ENCODE assay signal across 32 cellular contexts in genomic region chrX:109735241-109735744, GRCh38. TPM values are rescaled to one million over a fixed set of nuclear protein-coding genes. Genes with fewer than 3 reads are reported as not detected.
DNase-seq lines count a peak whose midpoint lies in the region; ATAC-seq, FAIRE-seq and TF ChIP-seq lines count a peak whose summit lies in the region.
"Had no signal": no experiment of that assay in that cellular context is flagged by ENCODE, and none has a peak within 500 bp of the region (broad histone marks: within the 10 kb centered on the region; RNA-seq: fewer than 3 reads in every experiment).

No MANE protein-coding gene starts in this region.

- WGBS in K562 (ENCODE audit: insufficient coverage, low coverage, missing lambda C conversion rate) = 54% methylated on average over 5 of the region's 5 CpGs

- no peaks in the 10 kb centered on the region for H3K27me3 Mint-ChIP-seq in T-helper 2 cell treated with Interferon-gamma antibody and Interleukin-4, amounts not matched to agents 5 μg/mL and 100 μg/mL, for 36 hours (ENCODE audit: low read depth)
- H3K27me3 Mint-ChIP-seq in nephron (ENCODE audit: low read depth) = no peaks in the 10 kb centered on the region
- no peaks in the 10 kb centered on the region for H3K27me3 Mint-ChIP-seq in WTC11 (ENCODE audit: low read depth)
- no peaks in the 10 kb centered on the region for H3K27me3 Mint-ChIP-seq in stimulated activated naive CD8-positive, alpha-beta T cell treated with anti-CD3 and anti-CD28 coated beads, Interleukin-15, amount 100 ng/mL, for 72 hours
- H3K27me3 Mint-ChIP-seq: activated CD4-positive, alpha-beta T cell treated with anti-CD3 and anti-CD28 coated beads, Interleukin-2, amount 10 ng/mL, durations not matched to agents 24 days and 14 days; CD8-positive, alpha-beta memory T cell; naive B cell had no signal

- peaks cover 20% of the 10 kb centered on the region for H3K4me1 Mint-ChIP-seq in T-helper 2 cell treated with Interferon-gamma antibody and Interleukin-4, amounts not matched to agents 5 μg/mL and 100 μg/mL, for 36 hours (ENCODE audit: low read depth)
- H3K4me1 Mint-ChIP-seq in nephron (peaks cover 28% of the 10 kb centered on the region), WTC11 (peaks cover 11% of the 10 kb centered on the region)
- peaks cover 8% of the 10 kb centered on the region for H3K4me1 Mint-ChIP-seq in stimulated activated naive CD8-positive, alpha-beta T cell treated with anti-CD3 and anti-CD28 coated beads, Interleukin-15, amount 100 ng/mL, for 72 hours

- TF ChIP-seq CTCF in K562 (IDR thresholded peaks at IDR 0.05 in 2 of 3, conservative IDR thresholded peaks at IDR 0.05 in 1 of 3; ENCODE audit: insufficient read depth in 2 of 3, low read depth in 1 of 3, low read length in 3 of 3) (no peak), nephron (IDR thresholded peaks at IDR 0.05; ENCODE audit: unreplicated experiment in 3 of 3) (no peak), WTC11 (IDR thresholded peaks at IDR 0.05) (no peak)

- ATAC-seq in K562 = no peak
- no peak for ATAC-seq in WTC11
- no peak for ATAC-seq in stimulated activated naive CD8-positive, alpha-beta T cell treated with anti-CD3 and anti-CD28 coated beads, Interleukin-15, amount 100 ng/mL, for 72 hours
- ATAC-seq: activated naive CD4-positive, alpha-beta T cell treated with anti-CD3 and anti-CD28 coated beads, Interleukin-2, amount 50 U/mL, for 72 hours; GM12878; left ventricle myocardium superior had no signal

- intact Hi-C loops in K562 (cut with micrococcal nuclease) = no loop called here

- POLR2A ChIA-PET in K562 (lab: Yijun Ruan, JAX) (no interaction called here), WTC11 (lab: Charles Lee) (no interaction called here)

- peaks cover 7 to 16% of the 10 kb centered on the region in 2 experiments; a peak in 3 of 5 replicates for H3K4me1 ChIP-seq in K562 (replicated peaks in 1 of 2; ENCODE audit: control insufficient read depth in 2 of 2, insufficient read depth in 2 of 2, low read length in 2 of 2)
- peaks cover 0 to 12% (median 5%) of the 10 kb centered on the region in 5 donors for H3K4me1 ChIP-seq in subcutaneous abdominal adipose tissue (ENCODE audit: control insufficient read depth in 5 of 5, insufficient read depth in 5 of 5, low read length in 5 of 5)
- H3K4me1 ChIP-seq: Peyer's patch, vagina had no signal

- H3K4me2 ChIP-seq in K562 (ENCODE audit: insufficient read depth, low read length) = no peak overlapping the region

- H3K79me2 ChIP-seq in K562 (ENCODE audit: control insufficient read depth, insufficient read depth, low read length) = peaks cover 28% of the 10 kb centered on the region

- no peaks in the 10 kb centered on the region for H3K9me3 ChIP-seq in K562 (replicated peaks; ENCODE audit: control insufficient read depth, insufficient read depth, low read depth, low read length)
- no peaks in the 10 kb centered on the region for H3K9me3 ChIP-seq in subcutaneous abdominal adipose tissue (ENCODE audit: control insufficient read depth in 5 of 5, low read length in 5 of 5)
- H3K9me3 ChIP-seq: esophagus muscularis mucosa, Peyer's patch, thoracic aorta, vagina had no signal

- H3K4me3 ChIP-seq in K562 = no peak overlapping the region
- no peak overlapping the region for H3K4me3 ChIP-seq in subcutaneous abdominal adipose tissue (ENCODE audit: low read depth in 1 of 5, low read length in 5 of 5)
- H3K4me3 ChIP-seq: dorsolateral prefrontal cortex, esophagus muscularis mucosa, GM12878, Peyer's patch, thoracic aorta, vagina had no signal

- no peak for TF ChIP-seq RAD21 in K562 (CRISPR knock-in tag; conservative IDR thresholded peaks at IDR 0.05 in 1 of 2, IDR thresholded peaks at IDR 0.05 in 1 of 2)

- no peak for DNase-seq in T-helper 2 cell treated with Interferon-gamma antibody and Interleukin-4, amounts not matched to agents 5 μg/mL and 100 μg/mL, for 36 hours (ENCODE audit: low spot score)
- DNase-seq in T-helper 2 cell = no peak
- DNase-seq in K562 (ENCODE audit: extremely low read depth in 1 of 4, low spot score in 3 of 4) = no peak
- no peak for DNase-seq in T-helper 1 cell
- DNase-seq in WTC11 (ENCODE audit: low spot score) = no peak
- no peak for DNase-seq in stimulated activated naive CD8-positive, alpha-beta T cell treated with anti-CD3 and anti-CD28 coated beads, Interleukin-15, amount 100 ng/mL, for 72 hours
- DNase-seq: activated CD4-positive, alpha-beta T cell treated with anti-CD3 and anti-CD28 coated beads, Interleukin-2, amount 10 ng/mL, durations not matched to agents 24 days and 14 days; activated effector memory CD4-positive, alpha-beta T cell treated with Interleukin-2 at 50 U/mL for 16 hours; CD8-positive, alpha-beta memory T cell; DMS 273 treated with DMSO at 0.1 percent for 48 hours; dorsolateral prefrontal cortex; left ventricle myocardium superior; naive B cell; NCI-H2107; NCI-H446; NCI-H748 treated with DMSO at 0.1 percent for 48 hours; Peyer's patch; SHP77 treated with DMSO at 0.1 percent for 48 hours; small intestine; stimulated activated naive CD4-positive, alpha-beta T cell treated with Interleukin-2 at 50 U/mL for 16 hours; T1000; WERI-Rb-1 had no signal

- BruUV-seq in K562 (replicated peaks; lab: Mats Ljungman, UMichigan) = no TSS peak

- H3K27ac Mint-ChIP-seq in T-helper 2 cell treated with Interferon-gamma antibody and Interleukin-4, amounts not matched to agents 5 μg/mL and 100 μg/mL, for 36 hours = peak overlapping the region; percentile 41
- H3K27ac Mint-ChIP-seq in nephron = peak overlapping the region; percentile 21 to 67 (median 61)
- no peak overlapping the region for H3K27ac Mint-ChIP-seq in WTC11
- no peak overlapping the region for H3K27ac Mint-ChIP-seq in stimulated activated naive CD8-positive, alpha-beta T cell treated with anti-CD3 and anti-CD28 coated beads, Interleukin-15, amount 100 ng/mL, for 72 hours
- H3K27ac Mint-ChIP-seq: activated CD4-positive, alpha-beta T cell treated with anti-CD3 and anti-CD28 coated beads, Interleukin-2, amount 10 ng/mL, durations not matched to agents 24 days and 14 days; activated naive CD4-positive, alpha-beta T cell treated with anti-CD3 and anti-CD28 coated beads, Interleukin-2, amount 50 U/mL, for 72 hours; mesothelial cell of epicardium had no signal

- in situ Hi-C loops in K562 (cut with MboI) = no loop called here

- H3K9me1 ChIP-seq in K562 (ENCODE audit: control insufficient read depth, insufficient read depth, low read length) = no peaks in the 10 kb centered on the region

- H3K27me3 ChIP-seq in K562 (ENCODE audit: control insufficient read depth in 2 of 2, insufficient read depth in 2 of 2, low read length in 2 of 2) = no peaks in the 10 kb centered on the region
- peaks cover 0 to 3% (median 0%) of the 10 kb centered on the region in 5 donors for H3K27me3 ChIP-seq in subcutaneous abdominal adipose tissue (ENCODE audit: control insufficient read depth in 5 of 5, insufficient read depth in 4 of 5, low read length in 5 of 5)
- H3K27me3 ChIP-seq: Peyer's patch, vagina had no signal

- H3K9ac ChIP-seq in K562 (ENCODE audit: insufficient read depth in 1 of 2, low read depth in 2 of 2, low read length in 2 of 2) = no peak overlapping the region
- H3K9ac ChIP-seq in subcutaneous abdominal adipose tissue (ENCODE audit: low read length in 5 of 5) = peak overlapping the region in 1 of 5 donors; percentile 32

- no peaks in the 10 kb centered on the region for H3K9me3 Mint-ChIP-seq in T-helper 2 cell treated with Interferon-gamma antibody and Interleukin-4, amounts not matched to agents 5 μg/mL and 100 μg/mL, for 36 hours
- H3K9me3 Mint-ChIP-seq in nephron (no peaks in the 10 kb centered on the region), WTC11 (no peaks in the 10 kb centered on the region)
- H3K9me3 Mint-ChIP-seq in stimulated activated naive CD8-positive, alpha-beta T cell treated with anti-CD3 and anti-CD28 coated beads, Interleukin-15, amount 100 ng/mL, for 72 hours = no peaks in the 10 kb centered on the region
- H3K9me3 Mint-ChIP-seq: activated CD4-positive, alpha-beta T cell treated with anti-CD3 and anti-CD28 coated beads, Interleukin-2, amount 10 ng/mL, durations not matched to agents 24 days and 14 days; activated naive CD4-positive, alpha-beta T cell treated with anti-CD3 and anti-CD28 coated beads, Interleukin-2, amount 50 U/mL, for 72 hours; CD8-positive, alpha-beta memory T cell; mesothelial cell of epicardium had no signal

- H3K36me3 ChIP-seq in K562 (ENCODE audit: control insufficient read depth, insufficient read depth, low read length) (peaks cover 2% of the 10 kb centered on the region), subcutaneous abdominal adipose tissue (ENCODE audit: control insufficient read depth in 5 of 5, insufficient read depth in 5 of 5, low read length in 5 of 5) (no peaks in the 10 kb centered on the region)
- H3K36me3 ChIP-seq: esophagus muscularis mucosa, Peyer's patch, thoracic aorta, vagina, WERI-Rb-1 had no signal

- peak overlapping the region; percentile 81 for H2AFZ ChIP-seq in K562 (ENCODE audit: low read depth, low read length)

- no peak for TF ChIP-seq POLR2A in K562 (conservative IDR thresholded peaks at IDR 0.05)

- no peak for TF ChIP-seq EP300 in K562 (IDR thresholded peaks at IDR 0.05; ENCODE audit: low read length)

- no peak overlapping the region for H3K27ac ChIP-seq in K562 (ENCODE audit: extremely low read depth, low read depth, low read length)
- H3K27ac ChIP-seq in subcutaneous abdominal adipose tissue (ENCODE audit: low read depth, low read length) = peak overlapping the region; percentile 56
- H3K27ac ChIP-seq: esophagus muscularis mucosa, Peyer's patch, vagina, WERI-Rb-1 had no signal

- CTCF ChIA-PET in K562 (lab: Yijun Ruan, JAX; ENCODE audit: low intra/inter-chr PET ratio) = no interaction called here
- CTCF ChIA-PET in WTC11 (lab: Charles Lee) = no interaction called here

- H3K36me3 Mint-ChIP-seq in T-helper 2 cell treated with Interferon-gamma antibody and Interleukin-4, amounts not matched to agents 5 μg/mL and 100 μg/mL, for 36 hours (ENCODE audit: low read depth) = peaks cover 9% of the 10 kb centered on the region
- peaks cover 2% of the 10 kb centered on the region for H3K36me3 Mint-ChIP-seq in nephron (ENCODE audit: low read depth)
- no peaks in the 10 kb centered on the region for H3K36me3 Mint-ChIP-seq in WTC11
- H3K36me3 Mint-ChIP-seq: mesothelial cell of epicardium had no signal

- FAIRE-seq in K562 (lab: Jason Lieb, UNC) = no peak
- FAIRE-seq: endometrium, GM12878, H54, small intestine had no signal

- H3K4me3 Mint-ChIP-seq in T-helper 2 cell treated with Interferon-gamma antibody and Interleukin-4, amounts not matched to agents 5 μg/mL and 100 μg/mL, for 36 hours = no peak overlapping the region
- H3K4me3 Mint-ChIP-seq in nephron (peak overlapping the region; percentile 19 to 50 (median 24)), WTC11 (no peak overlapping the region)
- H3K4me3 Mint-ChIP-seq in stimulated activated naive CD8-positive, alpha-beta T cell treated with anti-CD3 and anti-CD28 coated beads, Interleukin-15, amount 100 ng/mL, for 72 hours = peak overlapping the region in 1 of 2 donors; percentile 26
- H3K4me3 Mint-ChIP-seq: activated CD4-positive, alpha-beta T cell treated with anti-CD3 and anti-CD28 coated beads, Interleukin-2, amount 10 ng/mL, durations not matched to agents 24 days and 14 days; CD8-positive, alpha-beta memory T cell; mesothelial cell of epicardium had no signal

- no peaks in the 10 kb centered on the region for H4K20me1 ChIP-seq in K562 (replicated peaks; ENCODE audit: control insufficient read depth, insufficient read depth, low read length)

RNA-seq across cellular contexts. Expression of gene ACSL4, which starts 2.2 kb away (rescaled TPM):
- total RNA-seq in K562 (2011; cell fraction: chromatin; rRNA removed; ENCODE audit: low replicate concordance) = 30.6 and 90.7 TPM in 2 replicates
- 10.5 and 14.9 TPM in 2 replicates for total RNA-seq in K562 (2011; cell fraction: nucleolus; rRNA removed)
- 29.3 and 45.3 TPM in 2 replicates for total RNA-seq in K562 (2011; cell fraction: nucleoplasm; rRNA removed)
- total RNA-seq in K562 (2014; rRNA removed) (20.1 and 21.5 TPM in 2 replicates), K562 (2014; rRNA removed; fragmentation: Illumina TruSeq; extraction: Trizol) (32.1 and 35.6 TPM in 2 replicates), K562 (2015; rRNA removed; fragmentation: Illumina TruSeq; extraction: Trizol) (25.0 and 25.5 TPM in 2 replicates), K562 (2021) (29.0 and 31.2 TPM in 2 replicates), WTC11 (2021) (46.7 to 57.7 TPM (median 47.2 TPM) in 3 replicates)
- polyA plus RNA-seq in K562 (2011; rRNA removed) (22.2 and 35.1 TPM in 2 replicates), K562 (2014; fragmentation: Illumina TruSeq; extraction: Trizol) (22.1 and 27.1 TPM in 2 replicates), K562 (2014; fragmentation: Nextera tagmentation; extraction: Ambion mirVana) (10 to 100 TPM in 1 of 2 experiments, 1 to 10 TPM in 1; 9.8 to 12.0 TPM), K562 (2014; rRNA removed) (16.6 and 19.6 TPM in 2 replicates)
- polyA plus RNA-seq in K562 (2011; cell fraction: cytosol; rRNA removed) = 8.4 and 13.2 TPM in 2 replicates
- polyA plus RNA-seq in K562 (2011; cell fraction: nucleus; rRNA removed) = 16.3 and 17.2 TPM in 2 replicates
- polyA plus RNA-seq in K562 (2012) = 15.3 and 26.5 TPM in 2 replicates
- 56.4 and 81.0 TPM in 2 replicates for polyA minus RNA-seq in K562 (2011; rRNA and poly(A)+ RNA removed)
- 36.9 and 53.8 TPM in 2 replicates for polyA minus RNA-seq in K562 (2011; cell fraction: cytosol; rRNA and poly(A)+ RNA removed)
- 21.0 and 30.0 TPM in 2 replicates for polyA minus RNA-seq in K562 (2011; cell fraction: nucleus; rRNA and poly(A)+ RNA removed)

Comparison
In these comparisons a context has a peak if more than half of its experiments do, and no peak if none do; other contexts are left out.
1. H3K27ac Mint-ChIP-seq: peak in T-helper 2 cell treated with Interferon-gamma antibody and Interleukin-4, amounts not matched to agents 5 μg/mL and 100 μg/mL, for 36 hours (single experiment) and nephron (3 of 3); none in WTC11 (single experiment) and stimulated activated naive CD8-positive, alpha-beta T cell treated with anti-CD3 and anti-CD28 coated beads, Interleukin-15, amount 100 ng/mL, for 72 hours (0 of 2).
2. H3K4me3 Mint-ChIP-seq: peak in nephron (3 of 3); none in T-helper 2 cell treated with Interferon-gamma antibody and Interleukin-4, amounts not matched to agents 5 μg/mL and 100 μg/mL, for 36 hours (single experiment) and WTC11 (single experiment).